Comparison of ENCODE assay signal across 1 cellular context in genomic region chr3:171932153-171932567, GRCh38.
TF ChIP-seq lines count a peak whose summit lies in the region.

No MANE protein-coding gene starts in this region.

TF ChIP-seq in HepG2, 621 proteins besides CTCF, POLR2A, EP300 and RAD21 (continued from another document and continues in another):
- no peak for TF ChIP-seq SNAPC5 (CRISPR knock-in tag; IDR thresholded peaks at IDR 0.05; ENCODE audit: borderline replicate concordance)
- TF ChIP-seq FOXP4 (CRISPR knock-in tag; IDR thresholded peaks at IDR 0.05), result peak; percentile 31; the same call in 1 of the 2 replicates
- TF ChIP-seq PAXIP1 (CRISPR knock-in tag; conservative IDR thresholded peaks at IDR 0.05), result peak; percentile 37; the same call in 1 of the 2 replicates
- TF ChIP-seq MBNL3 (CRISPR knock-in tag; conservative IDR thresholded peaks at IDR 0.05), result no peak
- no peak for TF ChIP-seq EZH2 (conservative IDR thresholded peaks at IDR 0.05; ENCODE audit: low read depth, low read length)
- peak; percentile 46 for TF ChIP-seq ZFX (CRISPR knock-in tag; IDR thresholded peaks at IDR 0.05; ENCODE audit: low read depth)
- TF ChIP-seq ZNF607 (CRISPR knock-in tag; IDR thresholded peaks at IDR 0.05; ENCODE audit: borderline replicate concordance), result no peak
- no peak for TF ChIP-seq DBP (CRISPR knock-in tag; IDR thresholded peaks at IDR 0.05; ENCODE audit: not compliant biosample characterization)
- no peak for TF ChIP-seq NAIF1 (CRISPR knock-in tag; IDR thresholded peaks at IDR 0.05; ENCODE audit: borderline replicate concordance)
- TF ChIP-seq ZBTB8A (CRISPR knock-in tag; IDR thresholded peaks at IDR 0.05; ENCODE audit: borderline replicate concordance, low read depth), result no peak
- no peak for TF ChIP-seq HOXA7 (CRISPR knock-in tag; IDR thresholded peaks at IDR 0.05)
- TF ChIP-seq KMT2A (CRISPR knock-in tag; IDR thresholded peaks at IDR 0.05), result peak; percentile 86
- TF ChIP-seq KDM1A (CRISPR knock-in tag; IDR thresholded peaks at IDR 0.05), result no peak
- no peak for TF ChIP-seq ZNF777 (CRISPR knock-in tag; IDR thresholded peaks at IDR 0.05)
- TF ChIP-seq TEAD2 (CRISPR knock-in tag; IDR thresholded peaks at IDR 0.05), result no peak
- no peak for TF ChIP-seq NR1H2 (CRISPR knock-in tag; IDR thresholded peaks at IDR 0.05; ENCODE audit: borderline replicate concordance, low read depth)
- TF ChIP-seq ZNF569 (CRISPR knock-in tag; IDR thresholded peaks at IDR 0.05; ENCODE audit: borderline replicate concordance), result no peak
- no peak for TF ChIP-seq ZNF333 (CRISPR knock-in tag; IDR thresholded peaks at IDR 0.05; ENCODE audit: borderline replicate concordance)
- TF ChIP-seq ZNF576 (CRISPR knock-in tag; IDR thresholded peaks at IDR 0.05), result no peak
- no peak for TF ChIP-seq ZNF564 (CRISPR knock-in tag; IDR thresholded peaks at IDR 0.05)
- no peak for TF ChIP-seq ZNF746 (CRISPR knock-in tag; IDR thresholded peaks at IDR 0.05)
- no peak for TF ChIP-seq ZFP82 (CRISPR knock-in tag; IDR thresholded peaks at IDR 0.05; ENCODE audit: borderline replicate concordance)
- TF ChIP-seq ZFP41 (CRISPR knock-in tag; IDR thresholded peaks at IDR 0.05; ENCODE audit: borderline replicate concordance), result no peak
- no peak for TF ChIP-seq ZNF672 (CRISPR knock-in tag; IDR thresholded peaks at IDR 0.05)
- 0 out of 2 replicates have a peak, but pooled peaks have one; percentile 35 for TF ChIP-seq TAF1 (CRISPR knock-in tag; IDR thresholded peaks at IDR 0.05)
- TF ChIP-seq KLF12 (CRISPR knock-in tag; IDR thresholded peaks at IDR 0.05; ENCODE audit: borderline replicate concordance), result no peak
- no peak for TF ChIP-seq CC2D1A (CRISPR knock-in tag; IDR thresholded peaks at IDR 0.05)
- TF ChIP-seq ZNF7 (CRISPR knock-in tag; IDR thresholded peaks at IDR 0.05), result no peak
- no peak for TF ChIP-seq ZNF3 (CRISPR knock-in tag; IDR thresholded peaks at IDR 0.05)
- TF ChIP-seq GPBP1L1 (CRISPR knock-in tag; IDR thresholded peaks at IDR 0.05), result no peak
- TF ChIP-seq MAF1 (CRISPR knock-in tag; IDR thresholded peaks at IDR 0.05; ENCODE audit: borderline replicate concordance), result no peak
- TF ChIP-seq ETV6 (CRISPR knock-in tag; conservative IDR thresholded peaks at IDR 0.05), result no peak
- peak; percentile 77 for TF ChIP-seq SALL1 (CRISPR knock-in tag; IDR thresholded peaks at IDR 0.05)
- no peak for TF ChIP-seq ATF5 (CRISPR knock-in tag; IDR thresholded peaks at IDR 0.05; ENCODE audit: low read depth)
- TF ChIP-seq NR2F6 (IDR thresholded peaks at IDR 0.05), result no peak
- no peak for TF ChIP-seq NR2F6 (CRISPR knock-in tag; IDR thresholded peaks at IDR 0.05)
- no peak for TF ChIP-seq DNMT3B (CRISPR knock-in tag; conservative IDR thresholded peaks at IDR 0.05)
- TF ChIP-seq SIX4 (CRISPR knock-in tag; IDR thresholded peaks at IDR 0.05), result no peak
- TF ChIP-seq SRF (IDR thresholded peaks at IDR 0.05; ENCODE audit: low read depth, low read length), result no peak
- no peak for TF ChIP-seq DRAP1 (CRISPR knock-in tag; IDR thresholded peaks at IDR 0.05)
- no peak for TF ChIP-seq ZNF891 (CRISPR knock-in tag; IDR thresholded peaks at IDR 0.05)
- no peak for TF ChIP-seq ZKSCAN1 (IDR thresholded peaks at IDR 0.05; ENCODE audit: low read length)
- no peak for TF ChIP-seq PAF1 (CRISPR knock-in tag; IDR thresholded peaks at IDR 0.05)
- no peak for TF ChIP-seq ZNF34 (CRISPR knock-in tag; IDR thresholded peaks at IDR 0.05; ENCODE audit: borderline replicate concordance)
- TF ChIP-seq SAP130 (CRISPR knock-in tag; IDR thresholded peaks at IDR 0.05; ENCODE audit: low read depth), result peak; percentile 32; the same call in 1 of the 2 replicates
- TF ChIP-seq FOXP1 (IDR thresholded peaks at IDR 0.05), result no peak
- TF ChIP-seq FOXP1 (CRISPR knock-in tag; IDR thresholded peaks at IDR 0.05), result no peak
- TF ChIP-seq REST (IDR thresholded peaks at IDR 0.05; ENCODE audit: borderline replicate concordance in 1 of 2, low read depth in 1 of 2, low read length in 2 of 2), result no peak
- TF ChIP-seq ZNF414 (CRISPR knock-in tag; IDR thresholded peaks at IDR 0.05), result no peak
- no peak for TF ChIP-seq ZSCAN25 (CRISPR knock-in tag; IDR thresholded peaks at IDR 0.05)
- no peak for TF ChIP-seq TBX3 (IDR thresholded peaks at IDR 0.05; ENCODE audit: borderline replicate concordance)
- no peak for TF ChIP-seq ZNF766 (CRISPR knock-in tag; IDR thresholded peaks at IDR 0.05; ENCODE audit: borderline replicate concordance)
- no peak for TF ChIP-seq ZNF562 (CRISPR knock-in tag; IDR thresholded peaks at IDR 0.05; ENCODE audit: borderline replicate concordance)
- TF ChIP-seq SALL2 (CRISPR knock-in tag; IDR thresholded peaks at IDR 0.05), result no peak
- TF ChIP-seq ZNF276 (CRISPR knock-in tag; IDR thresholded peaks at IDR 0.05; ENCODE audit: low read depth), result 0 out of 2 replicates have a peak, but pooled peaks have one; percentile 29
- no peak for TF ChIP-seq HNRNPK (IDR thresholded peaks at IDR 0.05; ENCODE audit: low read depth, low read length, poor library complexity, severe bottlenecking)
- no peak for TF ChIP-seq ZNF430 (CRISPR knock-in tag; IDR thresholded peaks at IDR 0.05)
- no peak for TF ChIP-seq ZNF589 (CRISPR knock-in tag; conservative IDR thresholded peaks at IDR 0.05)
- peak; percentile 32; the same call in 1 of the 2 replicates for TF ChIP-seq ZNF691 (CRISPR knock-in tag; IDR thresholded peaks at IDR 0.05; ENCODE audit: borderline replicate concordance, low read depth)
